In the genomic region with DNA sequence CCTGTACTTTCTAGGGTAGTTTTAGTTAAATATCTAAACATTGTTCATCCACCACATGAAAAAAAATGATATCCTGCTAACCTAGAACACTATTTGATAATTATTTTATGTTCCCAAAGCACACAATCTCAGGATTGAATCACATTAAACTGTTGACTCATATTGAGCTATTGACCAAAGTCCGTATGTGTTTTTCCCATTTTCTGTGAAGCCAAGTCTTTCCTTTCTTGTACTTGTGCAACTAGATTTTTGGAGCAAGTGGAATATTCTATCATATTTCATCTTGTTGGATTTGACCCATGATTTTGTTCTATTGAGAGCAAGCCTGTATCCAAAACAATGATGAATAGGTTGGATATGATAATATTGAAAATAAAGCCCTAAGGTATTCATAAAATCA, we compare ENCODE assay signal across 18 cellular contexts.
DNase-seq lines count a peak whose midpoint lies in the region; ATAC-seq and TF ChIP-seq lines count a peak whose summit lies in the region.
"Had no signal": no experiment of that assay in that cellular context is flagged by ENCODE, and none has a peak within 500 bp of the region (broad histone marks: within the 10 kb centered on the region; RNA-seq: fewer than 3 reads in every experiment).

No MANE protein-coding gene starts in this region.

- peaks cover 8% of the 10 kb centered on the region for H3K27me3 Mint-ChIP-seq in activated CD4-positive, alpha-beta memory T cell treated with anti-CD3 and anti-CD28 coated beads, Interleukin-2, amount 10 ng/mL, durations not matched to agents 7 days and 5 days

- DNase-seq in DMS53 (lab: John Stamatoyannopoulos, UW) (peak; percentile 36), DMS53 treated with DMSO at 0.1 percent for 48 hours (lab: John Stamatoyannopoulos, UW; ENCODE audit: unreplicated experiment) (no peak), renal cortical epithelial cell (ENCODE audit: low read depth) (peak; percentile 31), COR-L47 (lab: John Stamatoyannopoulos, UW) (no peak), middle frontal gyrus (ENCODE audit: extremely low spot score, low spot score) (no peak)
- no peak for DNase-seq in activated CD4-positive, alpha-beta memory T cell treated with anti-CD3 and anti-CD28 coated beads, Interleukin-2, amount 10 ng/mL, durations not matched to agents 7 days and 5 days
- DNase-seq: Caco-2, KBM-7, NCI-H1417 treated with DMSO at 0.1 percent for 48 hours, NCI-H187 treated with DMSO at 0.1 percent for 48 hours, NCI-H2227 treated with DMSO at 0.1 percent for 48 hours, NCI-H510A treated with DMSO at 0.1 percent for 48 hours, NCI-H82, SIG-M5 had no signal

- peaks cover 4 to 13% (median 6%) of the 10 kb centered on the region in 3 donors for H3K4me1 ChIP-seq in gastroesophageal sphincter

- no peaks in the 10 kb centered on the region for H3K27me3 ChIP-seq in gastroesophageal sphincter

- H3K36me3 Mint-ChIP-seq in activated CD4-positive, alpha-beta memory T cell treated with anti-CD3 and anti-CD28 coated beads, Interleukin-2, amount 10 ng/mL, durations not matched to agents 7 days and 5 days (ENCODE audit: low read depth): no peaks in the 10 kb centered on the region

- no peak for TF ChIP-seq EP300 in gastroesophageal sphincter (IDR thresholded peaks at IDR 0.05)

- 55 to 63% methylated on average over 1 of the region's 1 CpG for WGBS in gastroesophageal sphincter (ENCODE audit: low coverage in 1 of 2), 2 donors

- H3K4me1 Mint-ChIP-seq in activated CD4-positive, alpha-beta memory T cell treated with anti-CD3 and anti-CD28 coated beads, Interleukin-2, amount 10 ng/mL, durations not matched to agents 7 days and 5 days: peaks cover 12% of the 10 kb centered on the region

- ATAC-seq in gastroesophageal sphincter: peak; percentile 55
- no peak for ATAC-seq in HG02678 (IDR thresholded peaks at IDR 0.05; ENCODE audit: unreplicated experiment)

- CTCF ChIA-PET in activated CD4-positive, alpha-beta memory T cell treated with anti-CD3 and anti-CD28 coated beads, Interleukin-2, amount 10 ng/mL, durations not matched to agents 7 days and 5 days (lab: Charles Lee): no interaction called here

- no peak for TF ChIP-seq CTCF in gastroesophageal sphincter (IDR thresholded peaks at IDR 0.05)

- no peak overlapping the region for H3K27ac ChIP-seq in gastroesophageal sphincter
- H3K27ac ChIP-seq: 22Rv1, RWPE1 had no signal

- no peak overlapping the region for H3K4me3 Mint-ChIP-seq in activated CD4-positive, alpha-beta memory T cell treated with anti-CD3 and anti-CD28 coated beads, Interleukin-2, amount 10 ng/mL, durations not matched to agents 7 days and 5 days

- H3K36me3 ChIP-seq in gastroesophageal sphincter: no peaks in the 10 kb centered on the region

- H3K4me3 ChIP-seq in gastroesophageal sphincter: no peak overlapping the region

- no peaks in the 10 kb centered on the region for H3K9me3 ChIP-seq in gastroesophageal sphincter
- H3K9me3 ChIP-seq: Caco-2 had no signal

- TF ChIP-seq POLR2A in gastroesophageal sphincter (IDR thresholded peaks at IDR 0.05): no peak

- no peak overlapping the region for H3K27ac Mint-ChIP-seq in activated CD4-positive, alpha-beta memory T cell treated with anti-CD3 and anti-CD28 coated beads, Interleukin-2, amount 10 ng/mL, durations not matched to agents 7 days and 5 days

- POLR2A ChIA-PET in activated CD4-positive, alpha-beta memory T cell treated with anti-CD3 and anti-CD28 coated beads, Interleukin-2, amount 10 ng/mL, durations not matched to agents 7 days and 5 days (lab: Charles Lee): no interaction called here

- no peaks in the 10 kb centered on the region for H3K9me3 Mint-ChIP-seq in activated CD4-positive, alpha-beta memory T cell treated with anti-CD3 and anti-CD28 coated beads, Interleukin-2, amount 10 ng/mL, durations not matched to agents 7 days and 5 days

Comparison
In these comparisons a context has a peak if more than half of its experiments do, and no peak if none do; other contexts are left out.
1. DNase-seq: peak in DMS53 (single experiment) and renal cortical epithelial cell (single experiment); none in DMS53 treated with DMSO at 0.1 percent for 48 hours (single experiment), COR-L47 (single experiment), activated CD4-positive, alpha-beta memory T cell treated with anti-CD3 and anti-CD28 coated beads, Interleukin-2, amount 10 ng/mL, durations not matched to agents 7 days and 5 days (single experiment) and middle frontal gyrus (single experiment).